Comparison of ENCODE assay signal across 8 cellular contexts in the genomic region with DNA sequence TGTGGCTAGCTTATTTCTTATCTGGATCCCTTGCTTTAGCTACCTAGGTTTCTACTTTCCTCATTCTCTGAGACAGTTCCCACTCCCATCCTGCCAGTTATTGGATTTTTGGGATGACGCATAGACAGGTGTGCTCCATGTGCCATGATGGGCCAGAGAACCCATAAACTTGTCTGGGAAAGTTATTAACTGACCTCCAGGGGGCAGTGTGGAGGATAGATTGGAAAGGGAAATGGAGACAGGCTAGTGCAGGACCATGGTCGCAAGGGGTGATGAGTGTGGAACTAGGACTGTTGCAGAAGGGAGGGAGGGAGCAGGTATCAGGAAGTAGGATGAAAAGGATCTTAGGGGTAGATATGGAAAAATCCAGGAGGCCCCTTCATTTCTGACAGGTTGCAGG.
A peak's percentile ranks its signal among the peaks of the same experiment; 100 is the strongest.
DNase-seq lines count a peak whose midpoint lies in the region; ATAC-seq, FAIRE-seq and TF ChIP-seq lines count a peak whose summit lies in the region.

No MANE protein-coding gene starts in this region.

- H3K36me3 Mint-ChIP-seq in CD14-positive monocyte = no peaks in the 10 kb centered on the region

- peaks cover 4 to 10% (median 5%) of the 10 kb centered on the region in 3 donors for H3K27me3 Mint-ChIP-seq in CD14-positive monocyte (ENCODE audit: low read depth in 3 of 3)

- no peak overlapping the region for H3K4me3 ChIP-seq in body of pancreas
- no peak overlapping the region for H3K4me3 ChIP-seq in effector memory CD4-positive, alpha-beta T cell (ENCODE audit: insufficient read depth, low read depth, low read length, poor library complexity, severe bottlenecking)

- intact Hi-C loops in CD14-positive monocyte (cut with micrococcal nuclease) (no loop called here), body of pancreas (cut with DNase I) (no loop called here)

- no peak for ATAC-seq in body of pancreas

- 65 to 66% methylated on average over 2 of the region's 2 CpGs for WGBS in body of pancreas, 2 donors

- TF ChIP-seq POLR2A in GM12891 (IDR thresholded peaks at IDR 0.05; ENCODE audit: low read depth, low read length) (no peak), body of pancreas (IDR thresholded peaks at IDR 0.05) (no peak)

- H3K4me1 ChIP-seq in body of pancreas = no peaks in the 10 kb centered on the region
- H3K4me1 ChIP-seq in effector memory CD4-positive, alpha-beta T cell (ENCODE audit: control insufficient read depth, insufficient read depth, low read length, poor library complexity, severe bottlenecking) = no peaks in the 10 kb centered on the region

- TF ChIP-seq CTCF in CD14-positive monocyte (IDR thresholded peaks at IDR 0.05) (peak; percentile 59), body of pancreas (IDR thresholded peaks at IDR 0.05) (peak in 5 of 7 experiments; percentile 18 to 31 (median 19))

- no peaks in the 10 kb centered on the region for H3K4me1 Mint-ChIP-seq in CD14-positive monocyte

- H3K27me3 ChIP-seq in body of pancreas = no peaks in the 10 kb centered on the region
- H3K27me3 ChIP-seq in effector memory CD4-positive, alpha-beta T cell (replicated peaks; ENCODE audit: control insufficient read depth, insufficient read depth, low read length, poor library complexity, severe bottlenecking) = no peaks in the 10 kb centered on the region

- DNase-seq in CD14-positive monocyte (ENCODE audit: low spot score) (no peak), GM12891 (ENCODE audit: insufficient read length, low spot score) (peak; percentile 61), NCI-H524 treated with DMSO at 0.1 percent for 48 hours (lab: John Stamatoyannopoulos, UW) (peak; percentile 3), body of pancreas (peak in 3 of 4 donors; percentile 12 to 35 (median 20)), medulla oblongata (ENCODE audit: extremely low spot score) (peak; percentile 49), retina (no peak)
- DNase-seq in effector memory CD4-positive, alpha-beta T cell = no peak
- DNase-seq in effector CD4-positive, alpha-beta T cell = no peak

- H3K9me3 Mint-ChIP-seq in CD14-positive monocyte = peaks cover 0 to 1% (median 0%) of the 10 kb centered on the region in 7 donors

- peak; percentile 86 for FAIRE-seq in GM12891 (lab: Jason Lieb, UNC)

- no peak overlapping the region for H3K27ac ChIP-seq in body of pancreas
- no peak overlapping the region for H3K27ac ChIP-seq in effector memory CD4-positive, alpha-beta T cell (ENCODE audit: insufficient read depth, low read length, poor library complexity, severe bottlenecking)

- H3K36me3 ChIP-seq in body of pancreas (replicated peaks in 1 of 2; ENCODE audit: insufficient read depth in 1 of 2, low read depth in 2 of 2) = no peaks in the 10 kb centered on the region
- no peaks in the 10 kb centered on the region for H3K36me3 ChIP-seq in effector memory CD4-positive, alpha-beta T cell (ENCODE audit: control insufficient read depth, insufficient read depth, low read length)

- H3K4me3 Mint-ChIP-seq in CD14-positive monocyte = no peak overlapping the region

- peak overlapping the region in 1 of 7 donors; percentile 13 for H3K27ac Mint-ChIP-seq in CD14-positive monocyte

- no peaks in the 10 kb centered on the region for H3K9me3 ChIP-seq in body of pancreas
- H3K9me3 ChIP-seq in effector memory CD4-positive, alpha-beta T cell (ENCODE audit: control insufficient read depth, low read length) = no peaks in the 10 kb centered on the region

TF ChIP-seq in GM12891, 5 proteins besides CTCF, POLR2A, EP300 and RAD21:
- TF ChIP-seq POLR2AphosphoS5 (IDR thresholded peaks at IDR 0.05; ENCODE audit: low read depth, low read length) = no peak
- no peak for TF ChIP-seq SPI1 (IDR thresholded peaks at IDR 0.05; ENCODE audit: low read depth, low read length)
- TF ChIP-seq PAX5 (IDR thresholded peaks at IDR 0.05; ENCODE audit: insufficient read depth, low read length, severe bottlenecking) = no peak
- TF ChIP-seq TAF1 (IDR thresholded peaks at IDR 0.05; ENCODE audit: low read depth, low read length) = no peak
- TF ChIP-seq POU2F2 (IDR thresholded peaks at IDR 0.05; ENCODE audit: low read depth, low read length) = no peak

Comparison
In these comparisons a context has a peak if more than half of its experiments do, and no peak if none do; other contexts are left out.
1. DNase-seq: peak in GM12891 (single experiment), NCI-H524 treated with DMSO at 0.1 percent for 48 hours (single experiment), body of pancreas (3 of 4) and medulla oblongata (single experiment); none in CD14-positive monocyte (single experiment), effector memory CD4-positive, alpha-beta T cell (0 of 3), retina (single experiment) and effector CD4-positive, alpha-beta T cell (single experiment).